20 cellular contexts compared by ENCODE assay signal in genomic region chr19:32857584-32857983, GRCh38. TPM values are rescaled to one million over a fixed set of nuclear protein-coding genes. Genes with fewer than 3 reads are reported as not detected.
DNase-seq lines count a peak whose midpoint lies in the region; ATAC-seq, FAIRE-seq and TF ChIP-seq lines count a peak whose summit lies in the region.
"Had no signal": no experiment of that assay in that cellular context is flagged by ENCODE, and none has a peak within 500 bp of the region (broad histone marks: within the 10 kb centered on the region; RNA-seq: fewer than 3 reads in every experiment).

No MANE protein-coding gene starts in this region.

- no peak for ATAC-seq in A549
- ATAC-seq in GM12878, result no peak
- ATAC-seq in right cardiac atrium, result no peak
- ATAC-seq: GM23338 had no signal

- no peak overlapping the region for H3K9ac ChIP-seq in GM12878 (ENCODE audit: control insufficient read depth, insufficient read depth, low read length)
- H3K9ac ChIP-seq: BLaER1 had no signal

- H3K4me3 ChIP-seq in A549, result no peak overlapping the region
- H3K4me3 ChIP-seq in HEK293 (ENCODE audit: low read depth, low read length), result no peak overlapping the region
- no peak overlapping the region for H3K4me3 ChIP-seq in GM12878
- no peak overlapping the region for H3K4me3 ChIP-seq in right cardiac atrium (ENCODE audit: low read length)
- H3K4me3 ChIP-seq: BLaER1, GM23338, HAP-1 had no signal

- H3K9me3 ChIP-seq in A549 (no peaks in the 10 kb centered on the region), HEK293 (ENCODE audit: control insufficient read depth, insufficient read depth, low read depth, low read length) (no peaks in the 10 kb centered on the region), GM12878 (replicated peaks; ENCODE audit: control insufficient read depth, insufficient read depth, low read length) (no peaks in the 10 kb centered on the region), right cardiac atrium (ENCODE audit: control insufficient read depth, low read length) (no peaks in the 10 kb centered on the region)
- H3K9me3 ChIP-seq: BLaER1, HAP-1 had no signal

- TF ChIP-seq EP300 in A549 (IDR thresholded peaks at IDR 0.05), result no peak
- no peak for TF ChIP-seq EP300 in GM12878 (IDR thresholded peaks at IDR 0.05; ENCODE audit: borderline replicate concordance in 1 of 2, control insufficient read depth in 1 of 2, low read depth in 2 of 2, low read length in 2 of 2)

- no TSS peak for BruUV-seq in GM12878 (replicated peaks; lab: Mats Ljungman, UMichigan)

- no peak overlapping the region for H2AFZ ChIP-seq in GM12878 (ENCODE audit: control insufficient read depth, low read depth, low read length)
- H2AFZ ChIP-seq: GM23338 had no signal

- WGBS in A549 (ENCODE audit: missing lambda C conversion rate), result 81% methylated on average over 5 of the region's 5 CpGs
- 78% methylated on average over 5 of the region's 5 CpGs for WGBS in GM12878 (ENCODE audit: insufficient coverage, insufficient replicate concordance, low lambda C conversion rate, missing lambda C conversion rate)
- WGBS in right cardiac atrium, result 90% methylated on average over 5 of the region's 5 CpGs

- TF ChIP-seq POLR2A in A549 (IDR thresholded peaks at IDR 0.05; ENCODE audit: low read length) (no peak), GM12878 (IDR thresholded peaks at IDR 0.05; ENCODE audit: low read depth, low read length) (no peak)

- H3K4me1 ChIP-seq in A549 (no peaks in the 10 kb centered on the region), HEK293 (ENCODE audit: control insufficient read depth, insufficient read depth, low read length) (no peaks in the 10 kb centered on the region), GM12878 (ENCODE audit: control insufficient read depth, insufficient read depth, low read length) (no peaks in the 10 kb centered on the region), right cardiac atrium (ENCODE audit: control insufficient read depth, insufficient read depth, low read length) (no peaks in the 10 kb centered on the region)
- H3K4me1 ChIP-seq: BLaER1, HAP-1 had no signal

- intact Hi-C loops in GM12878 (cut with micrococcal nuclease; ENCODE audit: unreplicated experiment) (no loop called here), right cardiac atrium (cut with DNase I) (no loop called here)

- no peak for TF ChIP-seq RAD21 in A549 (conservative IDR thresholded peaks at IDR 0.05 in 1 of 2, IDR thresholded peaks at IDR 0.05 in 1 of 2)
- no peak for TF ChIP-seq RAD21 in GM12878 (IDR thresholded peaks at IDR 0.05; ENCODE audit: insufficient read depth, low read depth, low read length)

- no peaks in the 10 kb centered on the region for H3K79me2 ChIP-seq in GM12878 (ENCODE audit: control insufficient read depth, insufficient read depth, low read length)

- no peak for DNase-seq in A549 (ENCODE audit: low read depth in 1 of 2, low spot score in 1 of 2)
- DNase-seq in GM12878 (ENCODE audit: low read depth, low spot score), result no peak
- peak; percentile 11 for DNase-seq in mesenteric fat pad (ENCODE audit: low spot score)
- DNase-seq in right cardiac atrium, result no peak
- DNase-seq in frontal cortex (ENCODE audit: low spot score in 2 of 2), result no peak
- DNase-seq: CD4-positive, CD25-positive, alpha-beta regulatory T cell; CD8-positive, alpha-beta memory T cell; DMS153; DND-41 had no signal

- H3K4me2 ChIP-seq in A549 (no peak overlapping the region), GM12878 (ENCODE audit: control insufficient read depth, insufficient read depth) (no peak overlapping the region)
- H3K4me2 ChIP-seq: BLaER1, GM23338 had no signal

- H3K27ac ChIP-seq in A549 (no peak overlapping the region), HEK293 (ENCODE audit: extremely low read depth, low read depth, low read length) (peak overlapping the region; percentile 10; the same call in 1 of the 2 replicates), GM12878 (ENCODE audit: control insufficient read depth, insufficient read depth) (no peak overlapping the region), right cardiac atrium (ENCODE audit: low read length) (no peak overlapping the region)
- H3K27ac ChIP-seq: BLaER1, C4-2B had no signal

- CTCF ChIA-PET in A549 (lab: Yijun Ruan, JAX), result no interaction called here
- CTCF ChIA-PET in HEK293 (lab: Yijun Ruan, JAX), result interaction anchor here (0.6 kb wide), 1 partner anchor 305 kb away, joined by 3 read pairs; no protein-coding TSS in a partner anchor
- CTCF ChIA-PET in GM12878 (lab: Yijun Ruan, JAX), result no interaction called here

- in situ Hi-C loops in GM12878 (cut with MboI), result no loop called here

- no peak for TF ChIP-seq CTCF in A549 (IDR thresholded peaks at IDR 0.05)
- no peak for TF ChIP-seq CTCF in HEK293 (tag by site-specific recombination; IDR thresholded peaks at IDR 0.05)
- TF ChIP-seq CTCF in GM12878 (IDR thresholded peaks at IDR 0.05 in 2 of 3, conservative IDR thresholded peaks at IDR 0.05 in 1 of 3; ENCODE audit: control insufficient read depth in 2 of 3, extremely low read depth in 1 of 3, insufficient read depth in 1 of 3, low read depth in 3 of 3, low read length in 3 of 3), result no peak

- FAIRE-seq in A549 (lab: Jason Lieb, UNC) (peak; percentile 89), GM12878 (lab: Jason Lieb, UNC) (no peak), frontal cortex (lab: Jason Lieb, UNC) (no peak)
- FAIRE-seq: D721Med, G401.6, GM19239, H54 had no signal

- SMC1A ChIA-PET in GM12878 (lab: Charles Lee; ENCODE audit: uncharacterized antibody, unreplicated experiment), result no interaction called here

- no peaks in the 10 kb centered on the region for H3K27me3 ChIP-seq in GM12878 (replicated peaks in 1 of 2; ENCODE audit: control insufficient read depth in 2 of 2, insufficient read depth in 2 of 2, low read length in 1 of 2)
- H3K27me3 ChIP-seq in right cardiac atrium (ENCODE audit: control insufficient read depth, insufficient read depth), result no peaks in the 10 kb centered on the region
- H3K27me3 ChIP-seq: BLaER1 had no signal

- no peaks in the 10 kb centered on the region for H4K20me1 ChIP-seq in GM12878 (ENCODE audit: control insufficient read depth, insufficient read depth)
- H4K20me1 ChIP-seq: BLaER1 had no signal

- H3K36me3 ChIP-seq in HEK293 (ENCODE audit: control insufficient read depth in 2 of 2, insufficient read depth in 1 of 2, low read length in 2 of 2), result no peaks in the 10 kb centered on the region; a peak in 1 of 3 replicates
- no peaks in the 10 kb centered on the region for H3K36me3 ChIP-seq in GM12878 (ENCODE audit: control insufficient read depth in 2 of 2, insufficient read depth in 2 of 2, low read length in 1 of 2)
- H3K36me3 ChIP-seq: BLaER1, HAP-1 had no signal

- POLR2A ChIA-PET in A549 (lab: Yijun Ruan, JAX), result no interaction called here
- POLR2A ChIA-PET in HEK293 (lab: Yijun Ruan, JAX), result no interaction called here
- POLR2A ChIA-PET in GM12878 (lab: Charles Lee), result no interaction called here

- RAD21 ChIA-PET in GM12878 (lab: Charles Lee; ENCODE audit: unreplicated experiment), result no interaction called here

TF ChIP-seq in A549, 52 proteins besides CTCF, POLR2A, EP300 and RAD21 (continues in another document):
- no peak for TF ChIP-seq ZNF302 (CRISPR knock-in tag; IDR thresholded peaks at IDR 0.05)

TF ChIP-seq in GM12878, 131 proteins besides CTCF, POLR2A, EP300 and RAD21 (continues in another document):
- TF ChIP-seq BMI1 (IDR thresholded peaks at IDR 0.05; ENCODE audit: borderline replicate concordance), result no peak

RNA-seq across cellular contexts. Expression of gene SLC7A9, which starts 12.0 kb away (rescaled TPM):
- polyA plus RNA-seq in A549 (2011; rRNA removed) (0.50 and 1.3 TPM in 2 replicates), A549 (2017; fragmentation: RNase III; extraction: RNeasy Plus Mini Kit Qiagen cat#74134 plus additional on column Dnase treatment) (0.54 to 0.62 TPM (median 0.62 TPM) in 3 replicates), GM12878 (2011; rRNA removed) (not detected in 2 replicates), GM12878 (2014; fragmentation: Illumina TruSeq; extraction: Trizol) (not detected in 2 replicates), GM12878 (2014; fragmentation: Nextera tagmentation; extraction: Ambion mirVana) (not detected), GM12878 (2014; rRNA removed) (not detected in 2 replicates), GM12878 (2016; fragmentation: Nextera tagmentation; extraction: Ambion mirVana) (not detected), right cardiac atrium (0.18 TPM)
- polyA plus RNA-seq in A549 (2012; cell fraction: cytosol; rRNA removed), result 0.29 and 0.48 TPM in 2 replicates
- 2.5 and 2.8 TPM in 2 replicates for polyA plus RNA-seq in A549 (2012; cell fraction: nucleus; rRNA removed)
- 0.74 and 1.0 TPM in 2 replicates for polyA minus RNA-seq in A549 (2011; rRNA and poly(A)+ RNA removed)
- 0.51 and 0.77 TPM in 2 replicates for total RNA-seq in GM12878 (2013; cell fraction: nucleolus; rRNA removed)
- total RNA-seq in GM12878 (2014; rRNA removed) (0.17 TPM in 1 of 2 replicates, not detected in the other), GM12878 (2014; rRNA removed; fragmentation: Illumina TruSeq; extraction: Trizol) (not detected in 2 replicates), GM12878 (2021) (0.13 TPM in 1 of 2 replicates, not detected in the other), mesenteric fat pad (0.29 TPM), right cardiac atrium (under 1 TPM in 1 of 4 donors, not detected in 3; 0.18 TPM), frontal cortex (1.6 TPM)
- polyA plus RNA-seq in GM12878 (2011; ENCODE audit: low read depth), result not detected
- polyA plus RNA-seq in GM12878 (2011; cell fraction: cytosol; rRNA removed), result 0.07 and 0.08 TPM in 2 replicates
- 0.10 and 0.21 TPM in 2 replicates for polyA plus RNA-seq in GM12878 (2011; cell fraction: nucleus; rRNA removed)
- polyA plus RNA-seq in GM12878 (2012), result not detected in 2 replicates
- polyA minus RNA-seq in GM12878 (2011; rRNA and poly(A)+ RNA removed), result not detected in 2 replicates
- not detected in 2 replicates for polyA minus RNA-seq in GM12878 (2011; cell fraction: cytosol; rRNA and poly(A)+ RNA removed)
- polyA minus RNA-seq in GM12878 (2011; cell fraction: nucleus; rRNA and poly(A)+ RNA removed), result 0.38 TPM in 1 of 2 replicates, not detected in the other
- total RNA-seq: A172, GM23338 had no signal
- polyA plus RNA-seq: AG04450; CD4-positive, CD25-positive, alpha-beta regulatory T cell; CD8-positive, alpha-beta memory T cell had no signal
